8 cellular contexts compared by ENCODE assay signal in genomic region chr11:119084663-119085522, GRCh38. TPM values are rescaled to one million over a fixed set of nuclear protein-coding genes. Genes with fewer than 3 reads are reported as not detected.
DNase-seq lines count a peak whose midpoint lies in the region; ATAC-seq and TF ChIP-seq lines count a peak whose summit lies in the region.

Gene HMBS (plus strand): TSS chr11:119084881. CDS start chr11:119085034, 153 bp downstream.

- H3K4me1 ChIP-seq in HUES64 (ENCODE audit: insufficient read depth, low read length) (peaks cover 4% of the 10 kb centered on the region; the same call in 1 of the 2 replicates), OCI-LY1 (ENCODE audit: insufficient read depth, low read length, severe bottlenecking) (peaks cover 25% of the 10 kb centered on the region)

- no peak for TF ChIP-seq CTCF in Calu3 (IDR thresholded peaks at IDR 0.05; ENCODE audit: unreplicated experiment)
- no peak for TF ChIP-seq CTCF in OCI-LY1 (IDR thresholded peaks at IDR 0.05; ENCODE audit: low read length)
- TF ChIP-seq CTCF in endothelial cell (IDR thresholded peaks at IDR 0.05; ENCODE audit: unreplicated experiment) = no peak
- no peak for TF ChIP-seq CTCF in mesothelial cell of epicardium (IDR thresholded peaks at IDR 0.05; ENCODE audit: unreplicated experiment)

- H3K4me3 Mint-ChIP-seq in Calu3 (ENCODE audit: low read depth, unreplicated experiment) = peak within 1 kb of the TSS; percentile 80
- peak within 1 kb of the TSS; percentile 96 for H3K4me3 Mint-ChIP-seq in endothelial cell (ENCODE audit: unreplicated experiment)
- peak within 1 kb of the TSS; percentile 95 for H3K4me3 Mint-ChIP-seq in mesothelial cell of epicardium

- H3K9me3 ChIP-seq in HUES64 (ENCODE audit: insufficient read depth, low read depth, low read length) (no peaks in the 10 kb centered on the region), OCI-LY1 (ENCODE audit: low read length) (no peaks in the 10 kb centered on the region)

- H3K9me3 Mint-ChIP-seq in Calu3 (ENCODE audit: low read depth, unreplicated experiment) (no peaks in the 10 kb centered on the region), endothelial cell (ENCODE audit: unreplicated experiment) (no peaks in the 10 kb centered on the region), mesothelial cell of epicardium (no peaks in the 10 kb centered on the region)

- no TSS peak for BruUV-seq in Calu3 (replicated peaks; lab: Mats Ljungman, UMichigan)

- H3K4me2 ChIP-seq in OCI-LY1 (ENCODE audit: low read length) = peak within 1 kb of the TSS; percentile 78

- DNase-seq in Calu3 (peak; percentile 86), endothelial cell (ENCODE audit: low spot score) (peak; percentile 85), mesothelial cell of epicardium (ENCODE audit: low spot score in 2 of 2, unreplicated experiment in 2 of 2) (peak; percentile 78 to 83)
- peak; percentile 91 for DNase-seq in activated CD8-positive, alpha-beta memory T cell treated with anti-CD3 and anti-CD28 coated beads, Interleukin-2, amount 50 U/mL, for 4 hours
- peak; percentile 85 to 89 for DNase-seq in stimulated activated CD8-positive, alpha-beta memory T cell treated with anti-CD3 and anti-CD28 coated beads, Interleukin-15, amount 100 ng/mL, for 48 hours (ENCODE audit: low read depth in 2 of 2)

- H3K79me2 ChIP-seq in OCI-LY1 (ENCODE audit: insufficient read depth, low read length) = peaks cover 9% of the 10 kb centered on the region; the same call in 1 of the 2 replicates

- H3K27ac Mint-ChIP-seq in Calu3 (ENCODE audit: unreplicated experiment) (peak within 1 kb of the TSS; percentile 71), endothelial cell (ENCODE audit: unreplicated experiment) (peak within 1 kb of the TSS; percentile 90), mesothelial cell of epicardium (peak within 1 kb of the TSS; percentile 98)

- no peak within 1 kb of the TSS; the same call in 1 of the 2 replicates for H2AFZ ChIP-seq in OCI-LY1 (ENCODE audit: low read length)

- no peaks in the 10 kb centered on the region for H4K20me1 ChIP-seq in OCI-LY1 (ENCODE audit: insufficient read depth, low read length)

- H3K27ac ChIP-seq in HUES64 (ENCODE audit: low read depth, low read length) (peak within 1 kb of the TSS; percentile 96), OCI-LY1 (ENCODE audit: low read depth, low read length, poor library complexity, severe bottlenecking) (peak within 1 kb of the TSS; percentile 79)

- H3K9me2 ChIP-seq in OCI-LY1 (ENCODE audit: low read depth, low read length) = no peaks in the 10 kb centered on the region

- H3K36me3 ChIP-seq in HUES64 (ENCODE audit: insufficient read depth, low read length) (peaks cover 37% of the 10 kb centered on the region), OCI-LY1 (ENCODE audit: insufficient read depth, low read length) (peaks cover 22% of the 10 kb centered on the region; the same call in 1 of the 2 replicates)

- H3K36me3 Mint-ChIP-seq in Calu3 (ENCODE audit: insufficient read depth, unreplicated experiment) (peaks cover 26% of the 10 kb centered on the region), endothelial cell (ENCODE audit: low read depth, unreplicated experiment) (peaks cover 30% of the 10 kb centered on the region), mesothelial cell of epicardium (peaks cover 14% of the 10 kb centered on the region)

- 2% methylated on average over 49 of the region's 49 CpGs for WGBS in HUES64

- no peaks in the 10 kb centered on the region for H3K27me3 Mint-ChIP-seq in Calu3 (ENCODE audit: unreplicated experiment)
- peaks cover 6% of the 10 kb centered on the region for H3K27me3 Mint-ChIP-seq in endothelial cell (ENCODE audit: unreplicated experiment)
- no peaks in the 10 kb centered on the region for H3K27me3 Mint-ChIP-seq in mesothelial cell of epicardium (ENCODE audit: low read depth)

- ATAC-seq in GM21447 (IDR thresholded peaks at IDR 0.05; ENCODE audit: unreplicated experiment) = peak; percentile 92

- intact Hi-C loops in Calu3 (cut with micrococcal nuclease; ENCODE audit: unreplicated experiment) = no loop called here

- H3K4me1 Mint-ChIP-seq in Calu3 (ENCODE audit: low read depth, unreplicated experiment) (no peaks in the 10 kb centered on the region), endothelial cell (ENCODE audit: unreplicated experiment) (peaks cover 5% of the 10 kb centered on the region), mesothelial cell of epicardium (peaks cover 14% of the 10 kb centered on the region)

- H3K4me3 ChIP-seq in HUES64 (ENCODE audit: low read length) = peak within 1 kb of the TSS; percentile 85
- peak within 1 kb of the TSS; percentile 93 for H3K4me3 ChIP-seq in OCI-LY1 (ENCODE audit: low read depth, low read length, poor library complexity, severe bottlenecking)

- CTCF ChIA-PET in Calu3 (lab: Charles Lee) = interaction anchor here (0.6 to 1.0 kb wide), 7 partner anchors 10 to 763 kb away, joined by 3 to 5 read pairs (median 3); partner anchors contain the start of gene CBL

- no peaks in the 10 kb centered on the region for H3K27me3 ChIP-seq in HUES64 (ENCODE audit: insufficient read depth, low read length)
- no peaks in the 10 kb centered on the region for H3K27me3 ChIP-seq in OCI-LY1 (ENCODE audit: insufficient read depth, low read length)

- peak within 1 kb of the TSS; percentile 94 for H3K9ac ChIP-seq in HUES64 (ENCODE audit: low read depth, low read length)
- H3K9ac ChIP-seq in OCI-LY1 (ENCODE audit: low read length) = peak within 1 kb of the TSS; percentile 93

- no peaks in the 10 kb centered on the region for H3F3A ChIP-seq in OCI-LY1 (ENCODE audit: insufficient read depth, low read length)

RNA-seq across cellular contexts. Expression of gene HMBS, which starts in this region (rescaled TPM):
- total RNA-seq in Calu3 (2022) (35.2 and 39.6 TPM in 2 replicates), endothelial cell (ENCODE audit: unreplicated experiment) (13.6 TPM), mesothelial cell of epicardium (28.0 to 29.1 TPM (median 28.1 TPM) in 3 replicates)
- polyA plus RNA-seq in HUES64 (2013, experiment 1 of 2) = 49.6 TPM
- 53.7 TPM for polyA plus RNA-seq in HUES64 (2013, experiment 2 of 2)

Comparison
In these comparisons a context has a peak if more than half of its experiments do, and no peak if none do; other contexts are left out.
1. Peak in every context shown above with its lines: DNase-seq, ATAC-seq, H3K4me3 ChIP-seq and H3K27ac ChIP-seq.